21 cellular contexts compared by ENCODE assay signal in the genomic region with DNA sequence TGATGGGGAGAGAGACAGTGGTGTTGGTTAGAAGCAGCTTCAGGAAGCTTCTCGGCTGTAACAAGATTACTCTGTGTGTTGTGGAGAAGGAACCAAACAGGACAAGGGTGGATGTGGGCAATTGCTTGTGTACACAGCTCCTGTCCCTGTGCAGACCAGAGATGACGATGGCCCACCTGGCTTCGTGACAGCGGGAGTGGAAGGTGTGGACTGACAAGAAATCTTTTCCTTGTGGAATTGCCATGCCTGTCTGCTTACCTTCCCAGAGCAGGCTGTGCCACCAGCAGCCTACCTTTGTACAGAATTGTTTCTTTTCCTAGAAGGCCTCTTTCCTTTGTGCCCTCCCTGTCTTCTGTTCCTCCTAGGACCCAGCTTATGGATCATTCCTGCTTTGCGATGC.
DNase-seq lines count a peak whose midpoint lies in the region; ATAC-seq and TF ChIP-seq lines count a peak whose summit lies in the region.
"Had no signal": no experiment of that assay in that cellular context is flagged by ENCODE, and none has a peak within 500 bp of the region (broad histone marks: within the 10 kb centered on the region; RNA-seq: fewer than 3 reads in every experiment).

No MANE protein-coding gene starts in this region.

- ATAC-seq in GM23338 = no peak
- ATAC-seq: CD8-positive, alpha-beta T cell; HepG2; PC-3 had no signal

- H3K9ac ChIP-seq in mucosa of rectum (ENCODE audit: low read depth in 1 of 2, low read length in 2 of 2) = peak overlapping the region in 1 of 2 donors; percentile 52
- no peak overlapping the region for H3K9ac ChIP-seq in smooth muscle cell (ENCODE audit: low read depth)
- H3K9ac ChIP-seq: KMS-11 had no signal

- H3K9me2 ChIP-seq in GM23338 (ENCODE audit: insufficient read depth) = no peaks in the 10 kb centered on the region

- intact Hi-C loops in dendritic cell treated with granulocyte-macrophage colony-stimulating factor and Interleukin-4, amounts not matched to agents 40 ng/mL and 50 ng/mL, for 4 days (cut with micrococcal nuclease) = no loop called here
- intact Hi-C loops in esophagus squamous epithelium (cut with DNase I) = no loop called here

- H3F3A ChIP-seq in GM23338 (replicated peaks; ENCODE audit: low read depth) (no peaks in the 10 kb centered on the region), smooth muscle cell (ENCODE audit: low read depth) (peaks cover 6% of the 10 kb centered on the region)

- H3K4me2 ChIP-seq in GM23338 (no peak overlapping the region), smooth muscle cell (peak overlapping the region; percentile 33)
- H3K4me2 ChIP-seq: KMS-11 had no signal

- H3K9me3 Mint-ChIP-seq in GM23338 = no peaks in the 10 kb centered on the region
- H3K9me3 Mint-ChIP-seq in dendritic cell treated with granulocyte-macrophage colony-stimulating factor and Interleukin-4, amounts not matched to agents 40 ng/mL and 50 ng/mL, for 4 days = no peaks in the 10 kb centered on the region
- H3K9me3 Mint-ChIP-seq: CD8-positive, alpha-beta T cell had no signal

- no peak overlapping the region for H3K27ac ChIP-seq in GM23338 (ENCODE audit: low read depth)
- H3K27ac ChIP-seq in mucosa of rectum (ENCODE audit: low read depth in 2 of 2, low read length in 2 of 2) = peak overlapping the region; percentile 61 to 78
- peak overlapping the region; percentile 55 for H3K27ac ChIP-seq in smooth muscle cell (ENCODE audit: low read depth)
- H3K27ac ChIP-seq in esophagus squamous epithelium = no peak overlapping the region
- H3K27ac ChIP-seq: KMS-11, SJSA1 had no signal

- H3K9me3 ChIP-seq in mucosa of rectum (ENCODE audit: control insufficient read depth in 2 of 2, low read length in 2 of 2) (no peaks in the 10 kb centered on the region), smooth muscle cell (replicated peaks; ENCODE audit: low read depth) (no peaks in the 10 kb centered on the region), esophagus squamous epithelium (no peaks in the 10 kb centered on the region)
- H3K9me3 ChIP-seq: SJSA1 had no signal

- H3K27me3 ChIP-seq in GM23338 (ENCODE audit: insufficient read depth) (no peaks in the 10 kb centered on the region), mucosa of rectum (ENCODE audit: control insufficient read depth in 2 of 2, insufficient read depth in 2 of 2, low read length in 2 of 2) (no peaks in the 10 kb centered on the region), smooth muscle cell (ENCODE audit: low read depth) (no peaks in the 10 kb centered on the region), esophagus squamous epithelium (no peaks in the 10 kb centered on the region)
- H3K27me3 ChIP-seq: SJSA1 had no signal

- peak overlapping the region; percentile 65; the same call in 1 of the 2 replicates for H3K27ac Mint-ChIP-seq in GM23338
- peak overlapping the region; percentile 1 for H3K27ac Mint-ChIP-seq in dendritic cell treated with granulocyte-macrophage colony-stimulating factor and Interleukin-4, amounts not matched to agents 40 ng/mL and 50 ng/mL, for 4 days
- H3K27ac Mint-ChIP-seq: B cell; CD8-positive, alpha-beta T cell had no signal

- H3K4me1 ChIP-seq in GM23338 (ENCODE audit: insufficient read depth) = peaks cover 11% of the 10 kb centered on the region
- peaks cover 3 to 29% of the 10 kb centered on the region in 2 donors for H3K4me1 ChIP-seq in mucosa of rectum (ENCODE audit: control insufficient read depth in 2 of 2, insufficient read depth in 2 of 2, low read length in 2 of 2)
- peaks cover 4% of the 10 kb centered on the region for H3K4me1 ChIP-seq in smooth muscle cell (ENCODE audit: low read depth)
- H3K4me1 ChIP-seq in esophagus squamous epithelium = peaks cover 0 to 14% (median 0%) of the 10 kb centered on the region in 3 donors

- H4K20me1 ChIP-seq in GM23338 (replicated peaks; ENCODE audit: insufficient read depth) (no peaks in the 10 kb centered on the region; the same call in 1 of the 2 replicates), smooth muscle cell (ENCODE audit: low read depth) (no peaks in the 10 kb centered on the region)

- H3K4me3 Mint-ChIP-seq in GM23338 = no peak overlapping the region
- H3K4me3 Mint-ChIP-seq in dendritic cell treated with granulocyte-macrophage colony-stimulating factor and Interleukin-4, amounts not matched to agents 40 ng/mL and 50 ng/mL, for 4 days = no peak overlapping the region
- H3K4me3 Mint-ChIP-seq: B cell; CD8-positive, alpha-beta T cell had no signal

- DNase-seq in GM23338 (ENCODE audit: low spot score) (no peak), smooth muscle cell (lab: John Stamatoyannopoulos, UW; ENCODE audit: unreplicated experiment) (no peak), esophagus squamous epithelium (lab: John Stamatoyannopoulos, UW) (no peak), AG20443 (ENCODE audit: low spot score) (no peak), kidney tubule cell (ENCODE audit: low spot score) (no peak), GDM1 (lab: John Stamatoyannopoulos, UW) (no peak)
- DNase-seq: CD8-positive, alpha-beta T cell; DMS 273 treated with DMSO at 0.1 percent for 48 hours; GF-D8; NCI-H1048; NCI-H146; NCI-H2081 treated with DMSO at 0.1 percent for 48 hours; NCI-H510A; NCI-H774; PC-3 had no signal

- H3K36me3 ChIP-seq in GM23338 (ENCODE audit: insufficient read depth) (no peaks in the 10 kb centered on the region), mucosa of rectum (ENCODE audit: control insufficient read depth in 2 of 2, insufficient read depth in 2 of 2, low read length in 2 of 2) (peaks cover 17 to 21% of the 10 kb centered on the region in 2 donors), smooth muscle cell (ENCODE audit: low read depth) (no peaks in the 10 kb centered on the region), esophagus squamous epithelium (peaks cover 0 to 22% (median 0%) of the 10 kb centered on the region in 3 donors)

- WGBS in smooth muscle cell (ENCODE audit: low lambda C conversion rate) = 91% methylated on average over 5 of the region's 5 CpGs
- 88 to 94% methylated on average over 5 of the region's 5 CpGs for WGBS in esophagus squamous epithelium, 2 donors

- peaks cover 10% of the 10 kb centered on the region for H3K36me3 Mint-ChIP-seq in GM23338 (ENCODE audit: low read depth)
- no peaks in the 10 kb centered on the region for H3K36me3 Mint-ChIP-seq in dendritic cell treated with granulocyte-macrophage colony-stimulating factor and Interleukin-4, amounts not matched to agents 40 ng/mL and 50 ng/mL, for 4 days (ENCODE audit: low read depth)
- H3K36me3 Mint-ChIP-seq: CD8-positive, alpha-beta T cell had no signal

- no peak for TF ChIP-seq POLR2A in esophagus squamous epithelium (IDR thresholded peaks at IDR 0.05)

- TF ChIP-seq CTCF in GM23338 (conservative IDR thresholded peaks at IDR 0.05; ENCODE audit: low read depth in 2 of 2) (no peak), smooth muscle cell (IDR thresholded peaks at IDR 0.05; ENCODE audit: borderline replicate concordance, insufficient read depth, poor library complexity, severe bottlenecking) (no peak), esophagus squamous epithelium (IDR thresholded peaks at IDR 0.05) (no peak)

- peaks cover 5% of the 10 kb centered on the region for H3K27me3 Mint-ChIP-seq in GM23338 (ENCODE audit: insufficient read depth, low read depth, poor library complexity)
- no peaks in the 10 kb centered on the region for H3K27me3 Mint-ChIP-seq in dendritic cell treated with granulocyte-macrophage colony-stimulating factor and Interleukin-4, amounts not matched to agents 40 ng/mL and 50 ng/mL, for 4 days

- H2AFZ ChIP-seq in GM23338 (no peak overlapping the region), smooth muscle cell (ENCODE audit: low read depth) (no peak overlapping the region)

- H3K4me3 ChIP-seq in GM23338 (no peak overlapping the region), mucosa of rectum (ENCODE audit: low read length in 2 of 2) (no peak overlapping the region), smooth muscle cell (no peak overlapping the region), esophagus squamous epithelium (no peak overlapping the region)
- H3K4me3 ChIP-seq: SJSA1 had no signal

- peaks cover 17% of the 10 kb centered on the region for H3K4me1 Mint-ChIP-seq in GM23338
- H3K4me1 Mint-ChIP-seq in dendritic cell treated with granulocyte-macrophage colony-stimulating factor and Interleukin-4, amounts not matched to agents 40 ng/mL and 50 ng/mL, for 4 days (ENCODE audit: low read depth) = peaks cover 31% of the 10 kb centered on the region

- H3K79me2 ChIP-seq in GM23338 (replicated peaks; ENCODE audit: insufficient read depth) = no peaks in the 10 kb centered on the region
- no peaks in the 10 kb centered on the region for H3K79me2 ChIP-seq in smooth muscle cell (ENCODE audit: low read depth)

TF ChIP-seq in GM23338, 12 proteins besides CTCF, POLR2A, EP300 and RAD21 (continues in another document):
- TF ChIP-seq JUNB (IDR thresholded peaks at IDR 0.05; ENCODE audit: unreplicated experiment) (no peak), NANOG (IDR thresholded peaks at IDR 0.05; ENCODE audit: borderline replicate concordance) (no peak), POLR2AphosphoS5 (IDR thresholded peaks at IDR 0.05; ENCODE audit: low read depth) (no peak), EZH2phosphoT487 (IDR thresholded peaks at IDR 0.05; ENCODE audit: unreplicated experiment) (no peak), STAT1 (IDR thresholded peaks at IDR 0.05; ENCODE audit: unreplicated experiment) (no peak)

Comparison
In these comparisons a context has a peak if more than half of its experiments do, and no peak if none do; other contexts are left out.
1. H3K27ac ChIP-seq: peak in mucosa of rectum (2 of 2) and smooth muscle cell (single experiment); none in GM23338 (single experiment) and esophagus squamous epithelium (0 of 4).